Comparison of ENCODE assay signal across 9 cellular contexts in genomic region chr16:89179148-89179484, GRCh38. TPM values are rescaled to one million over a fixed set of nuclear protein-coding genes. Genes with fewer than 3 reads are reported as not detected.
"Had no signal": no experiment of that assay in that cellular context is flagged by ENCODE, and none has a peak within 500 bp of the region (broad histone marks: within the 10 kb centered on the region; RNA-seq: fewer than 3 reads in every experiment).

No MANE protein-coding gene starts in this region.

- H3K9me3 ChIP-seq: HAP-1 had no signal

- H3K36me3 ChIP-seq: HAP-1 had no signal

- H3K4me3 ChIP-seq: GM23248, HAP-1 had no signal

- H3K4me1 ChIP-seq: HAP-1 had no signal

- ATAC-seq: HCT116 had no signal

- DNase-seq: GM23248, GOT3, H7, KG1 had no signal

- H3K9ac ChIP-seq: GM23248 had no signal

- H3K27ac ChIP-seq: GM23248 had no signal

- FAIRE-seq: HTR-8/SVneo had no signal

- H2AFZ ChIP-seq: GM23248 had no signal

RNA-seq across cellular contexts. Expression of gene CDH15, which starts 7.6 kb away (rescaled TPM):
- total RNA-seq: GM23248, HT-29 had no signal
- polyA plus RNA-seq: IgD-negative memory B cell had no signal

RNA-seq across cellular contexts. Expression of gene SLC22A31, which starts 21.2 kb away (rescaled TPM):
- total RNA-seq: GM23248, HT-29 had no signal
- polyA plus RNA-seq: GM23248, IgD-negative memory B cell had no signal
